Comparison of ENCODE assay signal across 12 cellular contexts in the genomic region with DNA sequence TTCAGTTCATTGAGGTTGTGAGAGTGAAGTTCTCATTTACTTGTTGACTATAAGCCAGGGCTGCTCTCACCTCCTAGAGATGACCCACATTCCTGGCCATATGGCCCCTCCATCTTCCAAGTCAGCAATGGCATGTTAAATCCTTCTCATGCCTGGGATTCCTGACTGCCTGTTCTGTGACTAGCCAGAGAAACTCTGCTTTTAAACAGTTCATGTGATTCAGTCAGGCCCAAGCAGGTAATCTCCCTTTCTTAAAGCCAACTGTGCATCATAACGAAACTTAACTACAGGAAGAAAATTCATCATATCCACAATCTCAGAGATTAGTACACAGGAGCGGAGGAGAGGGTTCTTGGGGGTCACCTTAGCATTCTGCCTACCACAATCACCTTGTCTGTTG. TPM values are rescaled to one million over a fixed set of nuclear protein-coding genes. Genes with fewer than 3 reads are reported as not detected.
DNase-seq lines count a peak whose midpoint lies in the region; ATAC-seq and TF ChIP-seq lines count a peak whose summit lies in the region.
"Had no signal": no experiment of that assay in that cellular context is flagged by ENCODE, and none has a peak within 500 bp of the region (broad histone marks: within the 10 kb centered on the region; RNA-seq: fewer than 3 reads in every experiment).

No MANE protein-coding gene starts in this region.

- peak overlapping the region; percentile 16 for H3K4me3 Mint-ChIP-seq in natural killer cell treated with Interleukin-12 subunit alpha and Interleukin-12 subunit beta and Interleukin-15 and Interleukin-18, amount 100 ng/mL, for 72 hours
- H3K4me3 Mint-ChIP-seq in natural killer cell: no peak overlapping the region
- H3K4me3 Mint-ChIP-seq in effector memory CD8-positive, alpha-beta T cell: peak overlapping the region; percentile 45 to 61

- no peaks in the 10 kb centered on the region for H3K9me3 Mint-ChIP-seq in natural killer cell treated with Interleukin-12 subunit alpha and Interleukin-12 subunit beta and Interleukin-15 and Interleukin-18, amount 100 ng/mL, for 72 hours
- H3K9me3 Mint-ChIP-seq in natural killer cell: no peaks in the 10 kb centered on the region
- peaks cover 0 to 2% of the 10 kb centered on the region in 2 donors for H3K9me3 Mint-ChIP-seq in effector memory CD8-positive, alpha-beta T cell

- no peak for TF ChIP-seq CTCF in natural killer cell (IDR thresholded peaks at IDR 0.05)

- peaks cover 19% of the 10 kb centered on the region for H3K36me3 Mint-ChIP-seq in natural killer cell treated with Interleukin-12 subunit alpha and Interleukin-12 subunit beta and Interleukin-15 and Interleukin-18, amount 100 ng/mL, for 72 hours
- H3K36me3 Mint-ChIP-seq in natural killer cell: no peaks in the 10 kb centered on the region
- peaks cover 2% of the 10 kb centered on the region for H3K36me3 Mint-ChIP-seq in effector memory CD8-positive, alpha-beta T cell (ENCODE audit: insufficient read depth)

- DNase-seq in natural killer cell treated with Interleukin-12 subunit alpha and Interleukin-12 subunit beta and Interleukin-15 and Interleukin-18, amount 100 ng/mL, for 72 hours (ENCODE audit: low spot score): no peak
- DNase-seq in natural killer cell (no peak), epidermal melanocyte (ENCODE audit: insufficient read length, low spot score) (no peak), SW 1271 (lab: John Stamatoyannopoulos, UW) (no peak), NCI-H526 treated with DMSO at 0.1 percent for 48 hours (lab: John Stamatoyannopoulos, UW) (no peak)
- no peak for DNase-seq in effector memory CD8-positive, alpha-beta T cell
- no peak for DNase-seq in activated effector memory CD4-positive, alpha-beta T cell treated with Interleukin-2 at 50 U/mL for 16 hours
- DNase-seq: DMS79 treated with DMSO at 0.1 percent for 48 hours; midbrain; stimulated activated CD4-positive, alpha-beta T cell treated with anti-CD3 and anti-CD28 coated beads, Interleukin-1b, Interleukin-23, amount 100 ng/mL, for 48 hours had no signal

- intact Hi-C loops in natural killer cell (cut with micrococcal nuclease): no loop called here

- no peak for ATAC-seq in natural killer cell treated with Interleukin-12 subunit alpha and Interleukin-12 subunit beta and Interleukin-15 and Interleukin-18, amount 100 ng/mL, for 72 hours
- ATAC-seq in natural killer cell: no peak
- peak; percentile 28 for ATAC-seq in HG03432 (IDR thresholded peaks at IDR 0.05; ENCODE audit: unreplicated experiment)
- ATAC-seq in effector memory CD8-positive, alpha-beta T cell (replicated peaks): no peak

- peaks cover 23 to 51% of the 10 kb centered on the region in 2 donors for H3K4me1 Mint-ChIP-seq in natural killer cell treated with Interleukin-12 subunit alpha and Interleukin-12 subunit beta and Interleukin-15 and Interleukin-18, amount 100 ng/mL, for 72 hours (ENCODE audit: low read depth in 2 of 2)
- H3K4me1 Mint-ChIP-seq in natural killer cell: no peaks in the 10 kb centered on the region
- H3K4me1 Mint-ChIP-seq in effector memory CD8-positive, alpha-beta T cell (ENCODE audit: low read depth in 2 of 2): peaks cover 21 to 31% of the 10 kb centered on the region in 2 donors

- peak overlapping the region; percentile 50 to 66 for H3K27ac Mint-ChIP-seq in natural killer cell treated with Interleukin-12 subunit alpha and Interleukin-12 subunit beta and Interleukin-15 and Interleukin-18, amount 100 ng/mL, for 72 hours
- H3K27ac Mint-ChIP-seq in natural killer cell: no peak overlapping the region
- H3K27ac Mint-ChIP-seq in effector memory CD8-positive, alpha-beta T cell: peak overlapping the region; percentile 36 to 81

- no peaks in the 10 kb centered on the region for H3K27me3 Mint-ChIP-seq in natural killer cell treated with Interleukin-12 subunit alpha and Interleukin-12 subunit beta and Interleukin-15 and Interleukin-18, amount 100 ng/mL, for 72 hours
- no peaks in the 10 kb centered on the region for H3K27me3 Mint-ChIP-seq in natural killer cell (ENCODE audit: low read depth in 2 of 2)
- H3K27me3 Mint-ChIP-seq in effector memory CD8-positive, alpha-beta T cell: no peaks in the 10 kb centered on the region

RNA-seq across cellular contexts. Expression of a gene that starts 11.5 kb away (rescaled TPM):
- total RNA-seq in natural killer cell treated with Interleukin-12 subunit alpha and Interleukin-12 subunit beta and Interleukin-15 and Interleukin-18, amount 100 ng/mL, for 72 hours: 100 to 1,000 TPM in 1 of 2 donors, 10 to 100 TPM in 1; 89.4 to 102 TPM
- total RNA-seq in natural killer cell: 1 to 10 TPM; 1.8 to 2.3 (median 1.8) TPM
- total RNA-seq: MCF 10A had no signal

Comparison
In these comparisons a context has a peak if more than half of its experiments do, and no peak if none do; other contexts are left out.
1. H3K27ac Mint-ChIP-seq: peak in natural killer cell treated with Interleukin-12 subunit alpha and Interleukin-12 subunit beta and Interleukin-15 and Interleukin-18, amount 100 ng/mL, for 72 hours (2 of 2) and effector memory CD8-positive, alpha-beta T cell (2 of 2); none in natural killer cell (0 of 2).
2. RNA of a gene that starts 11.5 kb away (total RNA-seq): 89.4 to 102 TPM in natural killer cell treated with Interleukin-12 subunit alpha and Interleukin-12 subunit beta and Interleukin-15 and Interleukin-18, amount 100 ng/mL, for 72 hours; 1.8 to 2.3 TPM in natural killer cell; every median in the first group is over 10 times any median in the second.